In the genomic region with DNA sequence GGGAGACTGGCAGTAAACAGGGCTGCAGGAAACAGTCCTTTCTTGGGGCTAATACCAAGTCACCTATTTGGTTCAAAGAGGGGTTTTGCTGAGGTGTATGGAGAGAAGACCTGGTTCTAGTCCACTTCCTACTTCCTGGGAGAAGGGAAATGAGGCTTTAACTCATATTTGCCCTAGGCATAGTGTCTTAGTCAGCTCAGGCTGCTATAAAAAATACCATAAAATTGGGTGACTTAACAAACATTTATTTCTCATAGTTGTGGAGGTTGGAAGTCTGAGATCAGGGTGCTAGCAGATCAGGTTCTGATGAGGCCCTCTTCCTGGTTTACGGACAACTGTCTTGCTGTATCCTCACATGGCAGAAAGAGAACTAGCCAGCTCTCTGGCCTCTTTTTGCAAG, we compare ENCODE assay signal across 28 cellular contexts.
"Had no signal": no experiment of that assay in that cellular context is flagged by ENCODE, and none has a peak within 500 bp of the region (broad histone marks: within the 10 kb centered on the region; RNA-seq: fewer than 3 reads in every experiment).

No MANE protein-coding gene starts in this region.

- H3K27ac Mint-ChIP-seq: activated B cell treated with CpG ODN at 0.5 μM for 24 hours; activated CD4-positive, alpha-beta T cell treated with anti-CD3 and anti-CD28 coated beads for 36 hours; activated naive CD4-positive, alpha-beta T cell treated with anti-CD3 and anti-CD28 coated beads, Interleukin-2, amount 50 U/mL, for 72 hours; activated T-cell treated with anti-CD3 and anti-CD28 coated beads, Interleukin-2, amount 50 U/mL, for 24 hours; activated T-helper 17 cell treated with anti-CD3 and anti-CD28 coated beads, Interleukin-2, amount 50 U/mL, for 72 hours; brain; naive B cell; neural progenitor cell; stimulated activated effector memory CD8-positive, alpha-beta T cell treated with anti-CD3 and anti-CD28 coated beads, Interleukin-12 subunit alpha, Interleukin-12 subunit beta, amount 100 ng/mL, for 72 hours; stimulated activated naive CD8-positive, alpha-beta T cell treated with anti-CD3 and anti-CD28 coated beads, Interleukin-15, amount 100 ng/mL, for 72 hours; T-helper 1 cell treated with Interleukin-12 subunit alpha and Interleukin-12 subunit beta and Interleukin-4 antibody, amounts not matched to agents 30 μg/mL and 1 μg/mL, for 36 hours had no signal

- H3K27me3 ChIP-seq: esophagus squamous epithelium, gastroesophageal sphincter, neural progenitor cell, right lobe of liver, tibial artery had no signal

- H3K27ac ChIP-seq: esophagus squamous epithelium, gastroesophageal sphincter, neural progenitor cell, prostate gland, right lobe of liver, skin epidermis, tibial artery had no signal

- ATAC-seq: activated CD4-positive, alpha-beta T cell treated with anti-CD3 and anti-CD28 coated beads for 36 hours; activated naive CD4-positive, alpha-beta T cell treated with anti-CD3 and anti-CD28 coated beads, Interleukin-2, amount 50 U/mL, for 72 hours; activated T-helper 17 cell treated with anti-CD3 and anti-CD28 coated beads, Interleukin-2, amount 50 U/mL, for 72 hours; gastroesophageal sphincter; left cardiac atrium; right lobe of liver; stimulated activated effector memory CD8-positive, alpha-beta T cell treated with anti-CD3 and anti-CD28 coated beads, Interleukin-12 subunit alpha, Interleukin-12 subunit beta, amount 100 ng/mL, for 72 hours; stimulated activated naive CD8-positive, alpha-beta T cell treated with anti-CD3 and anti-CD28 coated beads, Interleukin-15, amount 100 ng/mL, for 72 hours had no signal

- H3K4me2 ChIP-seq: neural progenitor cell had no signal

- H3K9me3 ChIP-seq: esophagus squamous epithelium, gastroesophageal sphincter, prostate gland, right lobe of liver, tibial artery had no signal

- H3K4me1 ChIP-seq: gastroesophageal sphincter, prostate gland, right lobe of liver, tibial artery had no signal

- H3K4me3 Mint-ChIP-seq: activated B cell treated with CpG ODN at 0.5 μM for 24 hours; activated CD4-positive, alpha-beta T cell treated with anti-CD3 and anti-CD28 coated beads for 36 hours; activated T-cell treated with anti-CD3 and anti-CD28 coated beads, Interleukin-2, amount 50 U/mL, for 24 hours; activated T-helper 17 cell treated with anti-CD3 and anti-CD28 coated beads, Interleukin-2, amount 50 U/mL, for 72 hours; brain; naive B cell; neural progenitor cell; stimulated activated effector memory CD8-positive, alpha-beta T cell treated with anti-CD3 and anti-CD28 coated beads, Interleukin-12 subunit alpha, Interleukin-12 subunit beta, amount 100 ng/mL, for 72 hours; stimulated activated naive CD8-positive, alpha-beta T cell treated with anti-CD3 and anti-CD28 coated beads, Interleukin-15, amount 100 ng/mL, for 72 hours; T-helper 1 cell treated with Interleukin-12 subunit alpha and Interleukin-12 subunit beta and Interleukin-4 antibody, amounts not matched to agents 30 μg/mL and 1 μg/mL, for 36 hours had no signal

- H3K9me3 Mint-ChIP-seq: activated B cell treated with CpG ODN at 0.5 μM for 24 hours; activated T-helper 17 cell treated with anti-CD3 and anti-CD28 coated beads, Interleukin-2, amount 50 U/mL, for 72 hours; neural progenitor cell; stimulated activated naive CD8-positive, alpha-beta T cell treated with anti-CD3 and anti-CD28 coated beads, Interleukin-15, amount 100 ng/mL, for 72 hours had no signal

- DNase-seq: activated B cell treated with CpG ODN at 0.5 μM for 24 hours; activated CD4-positive, alpha-beta T cell treated with anti-CD3 and anti-CD28 coated beads for 36 hours; activated CD4-positive, alpha-beta T cell treated with anti-CD3 and anti-CD28 coated beads, Interleukin-2, amount 50 U/mL, for 4 hours; activated CD8-positive, alpha-beta memory T cell treated with anti-CD3 and anti-CD28 coated beads for 24 hours; activated CD8-positive, alpha-beta memory T cell treated with anti-CD3 and anti-CD28 coated beads, Interleukin-2, amount 50 U/mL, for 4 hours; activated T-cell treated with anti-CD3 and anti-CD28 coated beads, Interleukin-2, amount 50 U/mL, for 24 hours; aorta; central memory CD4-positive, alpha-beta T cell; effector memory CD4-positive, alpha-beta T cell; esophagus squamous epithelium; head of caudate nucleus; islet precursor cell; left cardiac atrium; mesenchymal stem cell; naive B cell; right lobe of liver; stimulated activated CD4-positive, alpha-beta T cell treated with anti-CD3 and anti-CD28 coated beads, Interleukin-2, amount 100 ng/mL, for 24 hours; stimulated activated naive CD8-positive, alpha-beta T cell treated with anti-CD3 and anti-CD28 coated beads, Interleukin-15, amount 100 ng/mL, for 72 hours; tibial artery had no signal

- H3K4me3 ChIP-seq: esophagus squamous epithelium, gastroesophageal sphincter, neural progenitor cell, prostate gland, right lobe of liver, skin epidermis, tibial artery had no signal

- H3K36me3 ChIP-seq: esophagus squamous epithelium, gastroesophageal sphincter, neural progenitor cell, prostate gland, right lobe of liver, tibial artery had no signal

- H3K27me3 Mint-ChIP-seq: activated B cell treated with CpG ODN at 0.5 μM for 24 hours; activated CD4-positive, alpha-beta T cell treated with anti-CD3 and anti-CD28 coated beads for 36 hours; brain had no signal

- H3K9ac ChIP-seq: neural progenitor cell had no signal

- H3K36me3 Mint-ChIP-seq: activated naive CD4-positive, alpha-beta T cell treated with anti-CD3 and anti-CD28 coated beads, Interleukin-2, amount 50 U/mL, for 72 hours; brain; naive B cell; neural progenitor cell; stimulated activated effector memory CD8-positive, alpha-beta T cell treated with anti-CD3 and anti-CD28 coated beads, Interleukin-12 subunit alpha, Interleukin-12 subunit beta, amount 100 ng/mL, for 72 hours had no signal

- H2AFZ ChIP-seq: neural progenitor cell had no signal

- H3K4me1 Mint-ChIP-seq: activated B cell treated with CpG ODN at 0.5 μM for 24 hours; activated T-helper 17 cell treated with anti-CD3 and anti-CD28 coated beads, Interleukin-2, amount 50 U/mL, for 72 hours; stimulated activated effector memory CD8-positive, alpha-beta T cell treated with anti-CD3 and anti-CD28 coated beads, Interleukin-12 subunit alpha, Interleukin-12 subunit beta, amount 100 ng/mL, for 72 hours had no signal
